In genomic region chr12:39764944-39765560, GRCh38 we compare ENCODE assay signal across 8 cellular contexts.
DNase-seq lines count a peak whose midpoint lies in the region; ATAC-seq and TF ChIP-seq lines count a peak whose summit lies in the region.

No MANE protein-coding gene starts in this region.

- no peak overlapping the region for H3K9ac ChIP-seq in SU-DHL-6 (ENCODE audit: low read length)

- DNase-seq in EH (ENCODE audit: low read depth) (peak; percentile 42), KBM-7 (peak; percentile 32), foreskin fibroblast (peak; percentile 28 to 59), psoas muscle (no peak)
- no peak for DNase-seq in stimulated activated CD4-positive, alpha-beta T cell treated with anti-CD3 and anti-CD28 coated beads, Interleukin-15, amount 100 ng/mL, for 24 hours

- no peaks in the 10 kb centered on the region; the same call in 1 of the 2 replicates for H3F3A ChIP-seq in SU-DHL-6 (ENCODE audit: insufficient read depth)

- H3K9me3 ChIP-seq in SU-DHL-6 (ENCODE audit: insufficient read depth, low read length) (no peaks in the 10 kb centered on the region), psoas muscle (no peaks in the 10 kb centered on the region)

- no peaks in the 10 kb centered on the region for H3K4me1 ChIP-seq in psoas muscle

- in situ Hi-C loops in KBM-7 (cut with MboI; ENCODE audit: low pct_unique_long_range_greater_than_20kb, low sequenced_read_pairs) = no loop called here

- H3K4me3 ChIP-seq in SU-DHL-6 (ENCODE audit: insufficient read depth, low read length, poor library complexity, severe bottlenecking) = no peak overlapping the region
- H3K4me3 ChIP-seq in foreskin fibroblast (ENCODE audit: low read depth in 1 of 2, low read length in 2 of 2) = no peak overlapping the region
- no peak overlapping the region for H3K4me3 ChIP-seq in psoas muscle

- no peaks in the 10 kb centered on the region for H3K79me2 ChIP-seq in SU-DHL-6 (ENCODE audit: insufficient read depth, low read length)

- H3K4me2 ChIP-seq in SU-DHL-6 (ENCODE audit: low read depth, low read length, poor library complexity, severe bottlenecking) = no peak overlapping the region

- H4K20me1 ChIP-seq in SU-DHL-6 (ENCODE audit: low read depth, low read length) = no peaks in the 10 kb centered on the region

- ATAC-seq in GM19467 (IDR thresholded peaks at IDR 0.05; ENCODE audit: unreplicated experiment) = peak; percentile 59
- no peak for ATAC-seq in psoas muscle
- ATAC-seq in HG03025 (IDR thresholded peaks at IDR 0.05; ENCODE audit: low FRiP score, unreplicated experiment) = no peak

- peak; percentile 81 for TF ChIP-seq CTCF in SU-DHL-6 (IDR thresholded peaks at IDR 0.05; ENCODE audit: insufficient read depth, low read length, poor library complexity, severe bottlenecking)
- peak; percentile 89 for TF ChIP-seq CTCF in foreskin fibroblast (IDR thresholded peaks at IDR 0.05; ENCODE audit: low read depth, low read length)
- peak; percentile 72 for TF ChIP-seq CTCF in psoas muscle (IDR thresholded peaks at IDR 0.05)

- H3K27me3 ChIP-seq in SU-DHL-6 (ENCODE audit: low read length) (no peaks in the 10 kb centered on the region), psoas muscle (ENCODE audit: insufficient read depth in 3 of 3, low read length in 2 of 3) (no peaks in the 10 kb centered on the region)

- H3K27ac ChIP-seq in SU-DHL-6 (ENCODE audit: low read depth, low read length) (no peak overlapping the region), psoas muscle (no peak overlapping the region)

- 47 to 51% (median 49%) methylated on average over 3 of the region's 3 CpGs for WGBS in psoas muscle, 3 donors

- no peaks in the 10 kb centered on the region for H3K36me3 ChIP-seq in SU-DHL-6 (ENCODE audit: low read length)
- H3K36me3 ChIP-seq in psoas muscle (ENCODE audit: insufficient read depth in 1 of 2, low read depth in 1 of 2) = no peaks in the 10 kb centered on the region

- no peaks in the 10 kb centered on the region for H3K9me2 ChIP-seq in SU-DHL-6 (replicated peaks; ENCODE audit: insufficient read depth, low read length)

- intact Hi-C loops in psoas muscle (cut with DNase I) = loop anchor here (2.0 to 10.0 kb wide), 4 partner anchors 226 to 342 kb away; partner anchors contain the start of gene SLC2A13 (in 2 of the 2)

- H2AFZ ChIP-seq in SU-DHL-6 (ENCODE audit: low read depth, low read length, severe bottlenecking) = no peak overlapping the region

Comparison
In these comparisons a context has a peak if more than half of its experiments do, and no peak if none do; other contexts are left out.
1. DNase-seq: peak in EH (single experiment), KBM-7 (single experiment) and foreskin fibroblast (2 of 2); none in psoas muscle (0 of 2) and stimulated activated CD4-positive, alpha-beta T cell treated with anti-CD3 and anti-CD28 coated beads, Interleukin-15, amount 100 ng/mL, for 24 hours (single experiment).
2. Peak in every context shown above with its lines, with median percentiles within 50 percentile points of each other: CTCF ChIP-seq.